7 cellular contexts compared by ENCODE assay signal in genomic region chr1:206706298-206706791, GRCh38. TPM values are rescaled to one million over a fixed set of nuclear protein-coding genes. Genes with fewer than 3 reads are reported as not detected.
A peak's percentile ranks its signal among the peaks of the same experiment; 100 is the strongest.
DNase-seq lines count a peak whose midpoint lies in the region; ATAC-seq and TF ChIP-seq lines count a peak whose summit lies in the region.

No MANE protein-coding gene starts in this region.

- peaks cover 81% of the 10 kb centered on the region for H3K4me1 Mint-ChIP-seq in T-helper 17 cell

- H3K9me3 ChIP-seq in T-helper 17 cell (ENCODE audit: control insufficient read depth, low read length, poor library complexity, severe bottlenecking): no peaks in the 10 kb centered on the region

- no peak for ATAC-seq in T-helper 17 cell
- peak; percentile 24 for ATAC-seq in foreskin keratinocyte

- peaks cover 29% of the 10 kb centered on the region for H3K4me1 ChIP-seq in foreskin keratinocyte

- peak overlapping the region; percentile 64 for H3K4me3 Mint-ChIP-seq in T-helper 17 cell

- DNase-seq in HCEC 1CT (peak; percentile 47), T-helper 17 cell (no peak), foreskin keratinocyte (no peak), GM19240 (ENCODE audit: insufficient read length, low spot score) (no peak), NCI-H2029 (lab: John Stamatoyannopoulos, UW) (no peak), G401 (ENCODE audit: low spot score) (no peak)
- DNase-seq in stimulated activated CD4-positive, alpha-beta T cell treated with anti-CD3 and anti-CD28 coated beads, Interleukin-1b, Interleukin-23, amount 100 ng/mL, for 48 hours: peak; percentile 86

- no peak overlapping the region for H3K27ac ChIP-seq in foreskin keratinocyte

- no peaks in the 10 kb centered on the region for H3K27me3 ChIP-seq in foreskin keratinocyte

- peaks cover 7% of the 10 kb centered on the region for H3K36me3 Mint-ChIP-seq in T-helper 17 cell (ENCODE audit: low read depth)

- no peak for TF ChIP-seq CTCF in foreskin keratinocyte (conservative IDR thresholded peaks at IDR 0.05)

- in situ Hi-C loops in G401 (cut with HindIII; ENCODE audit: low sequenced_read_pairs): no loop called here

- H3K27ac Mint-ChIP-seq in T-helper 17 cell: peak overlapping the region; percentile 87

- no peaks in the 10 kb centered on the region for H3K27me3 Mint-ChIP-seq in T-helper 17 cell

RNA-seq across cellular contexts. Expression of gene MAPKAPK2, which starts 21.6 kb away (rescaled TPM):
- total RNA-seq in T-helper 17 cell (100 to 1,000 TPM; 181 to 182 TPM), foreskin keratinocyte (63.7 and 64.0 TPM in 2 replicates)
- polyA plus RNA-seq in foreskin keratinocyte: 52.4 and 57.9 TPM in 2 replicates
- total RNA-seq in G401 (2014; rRNA removed; shearing (Covaris generic)): 25.7 and 32.7 TPM in 2 replicates

Comparison
In these comparisons a context has a peak if more than half of its experiments do, and no peak if none do; other contexts are left out.
1. DNase-seq: peak in HCEC 1CT (single experiment) and stimulated activated CD4-positive, alpha-beta T cell treated with anti-CD3 and anti-CD28 coated beads, Interleukin-1b, Interleukin-23, amount 100 ng/mL, for 48 hours (single experiment); none in T-helper 17 cell (0 of 3), foreskin keratinocyte (0 of 2), GM19240 (single experiment), NCI-H2029 (single experiment) and G401 (single experiment).